ENCODE assay signal across 8 cellular contexts in the genomic region with DNA sequence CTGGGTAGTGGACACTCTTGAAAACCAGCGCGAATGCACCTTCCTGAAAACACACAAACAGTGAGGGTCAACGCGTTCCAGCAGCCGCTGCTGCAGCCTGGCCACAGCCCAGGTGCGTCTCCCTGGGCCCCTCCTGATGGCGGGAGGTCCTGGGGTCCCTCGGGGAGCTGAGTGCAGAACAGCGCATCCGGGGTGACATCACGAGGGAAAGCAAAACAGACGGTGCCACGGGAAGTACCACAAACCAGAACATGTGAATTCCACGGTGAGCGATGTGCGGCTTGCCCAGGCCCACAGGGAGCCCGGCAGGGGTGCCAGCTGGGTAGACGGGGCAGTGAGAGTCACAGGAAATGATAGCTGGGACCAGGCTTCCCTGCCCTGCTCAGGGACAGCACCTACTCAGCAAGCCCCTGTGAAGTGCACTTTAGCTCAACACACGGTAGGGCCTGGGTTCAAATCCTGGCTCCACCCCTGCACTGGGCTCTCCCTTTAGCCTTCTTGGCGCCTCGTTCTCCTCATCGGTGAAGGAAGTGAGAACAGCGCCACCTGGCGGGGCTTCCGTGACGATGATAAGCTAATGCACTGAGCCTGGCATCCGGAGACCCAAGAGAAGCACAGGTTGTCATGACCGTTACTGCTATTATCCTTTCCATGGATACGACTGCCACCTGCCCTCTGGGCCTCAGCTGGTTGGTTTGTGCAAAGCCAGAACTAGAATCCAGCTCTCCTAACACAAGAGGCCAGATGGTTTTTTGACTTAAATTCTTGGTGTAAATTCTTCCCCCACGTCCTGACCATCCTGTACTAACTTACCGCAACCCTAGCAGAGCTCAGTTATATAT. TPM values are rescaled to one million over a fixed set of nuclear protein-coding genes. Genes with fewer than 3 reads are reported as not detected.
DNase-seq lines count a peak whose midpoint lies in the region; ATAC-seq and TF ChIP-seq lines count a peak whose summit lies in the region.

No MANE protein-coding gene starts in this region.

- H3K27ac ChIP-seq in liver (ENCODE audit: low read depth in 1 of 2, low read length in 2 of 2), result no peak overlapping the region

- H3K9me3 ChIP-seq in liver (ENCODE audit: control insufficient read depth in 4 of 4, low read length in 3 of 4), result no peaks in the 10 kb centered on the region

- TF ChIP-seq RAD21 in liver (IDR thresholded peaks at IDR 0.05), result peak; percentile 72 to 83

- peak; percentile 32 to 48 for DNase-seq in NCI-H187 (lab: John Stamatoyannopoulos, UW)
- DNase-seq in NCI-H187 treated with DMSO at 0.1 percent for 48 hours (lab: John Stamatoyannopoulos, UW), result no peak
- peak; percentile 90 for DNase-seq in NCI-H345 (lab: John Stamatoyannopoulos, UW)
- DNase-seq in activated CD4-positive, alpha-beta T cell treated with anti-CD3 and anti-CD28 coated beads for 24 hours (ENCODE audit: low read depth in 2 of 2), result peak; percentile 76 to 87
- peak; percentile 84 for DNase-seq in cerebellar cortex (ENCODE audit: low spot score)
- DNase-seq in stimulated activated CD8-positive, alpha-beta memory T cell treated with anti-CD3 and anti-CD28 coated beads, Interleukin-12 subunit alpha, Interleukin-12 subunit beta, amount 100 ng/mL, for 1 hour (ENCODE audit: low read depth), result peak; percentile 75

- H3K36me3 ChIP-seq in liver (ENCODE audit: control insufficient read depth in 4 of 4, insufficient read depth in 3 of 4, low read depth in 1 of 4, low read length in 3 of 4), result no peaks in the 10 kb centered on the region

- no peak overlapping the region for H3K4me3 ChIP-seq in liver (ENCODE audit: low read depth in 1 of 3, low read length in 3 of 3)

- no peaks in the 10 kb centered on the region for H3K4me1 ChIP-seq in liver (ENCODE audit: control insufficient read depth in 4 of 4, insufficient read depth in 4 of 4, low read length in 3 of 4)

- no peaks in the 10 kb centered on the region for H3K27me3 ChIP-seq in liver (ENCODE audit: control insufficient read depth in 4 of 4, insufficient read depth in 4 of 4, low read length in 3 of 4)

- peak; percentile 75 for TF ChIP-seq CTCF in liver (IDR thresholded peaks at IDR 0.05; ENCODE audit: low read depth, low read length, missing input control)

- no peak overlapping the region for H3K9ac ChIP-seq in liver (ENCODE audit: low read depth in 1 of 2, low read length in 2 of 2)

- ATAC-seq in HG03066 (IDR thresholded peaks at IDR 0.05; ENCODE audit: low read depth, unreplicated experiment), result peak; percentile 85

- WGBS in liver, result 59% methylated on average over 31 of the region's 31 CpGs

TF ChIP-seq in liver, 16 proteins besides CTCF, POLR2A, EP300 and RAD21:
- TF ChIP-seq FOXA1 (IDR thresholded peaks at IDR 0.05), result no peak
- no peak for TF ChIP-seq EGR1 (IDR thresholded peaks at IDR 0.05; ENCODE audit: low read depth in 2 of 2)
- no peak for TF ChIP-seq YY1 (IDR thresholded peaks at IDR 0.05)
- no peak for TF ChIP-seq SP1 (IDR thresholded peaks at IDR 0.05)
- TF ChIP-seq GABPA (IDR thresholded peaks at IDR 0.05 in 1 of 2, conservative IDR thresholded peaks at IDR 0.05 in 1 of 2), result no peak
- no peak for TF ChIP-seq RXRA (IDR thresholded peaks at IDR 0.05)
- no peak for TF ChIP-seq JUND (IDR thresholded peaks at IDR 0.05)
- TF ChIP-seq, protein P1, sequence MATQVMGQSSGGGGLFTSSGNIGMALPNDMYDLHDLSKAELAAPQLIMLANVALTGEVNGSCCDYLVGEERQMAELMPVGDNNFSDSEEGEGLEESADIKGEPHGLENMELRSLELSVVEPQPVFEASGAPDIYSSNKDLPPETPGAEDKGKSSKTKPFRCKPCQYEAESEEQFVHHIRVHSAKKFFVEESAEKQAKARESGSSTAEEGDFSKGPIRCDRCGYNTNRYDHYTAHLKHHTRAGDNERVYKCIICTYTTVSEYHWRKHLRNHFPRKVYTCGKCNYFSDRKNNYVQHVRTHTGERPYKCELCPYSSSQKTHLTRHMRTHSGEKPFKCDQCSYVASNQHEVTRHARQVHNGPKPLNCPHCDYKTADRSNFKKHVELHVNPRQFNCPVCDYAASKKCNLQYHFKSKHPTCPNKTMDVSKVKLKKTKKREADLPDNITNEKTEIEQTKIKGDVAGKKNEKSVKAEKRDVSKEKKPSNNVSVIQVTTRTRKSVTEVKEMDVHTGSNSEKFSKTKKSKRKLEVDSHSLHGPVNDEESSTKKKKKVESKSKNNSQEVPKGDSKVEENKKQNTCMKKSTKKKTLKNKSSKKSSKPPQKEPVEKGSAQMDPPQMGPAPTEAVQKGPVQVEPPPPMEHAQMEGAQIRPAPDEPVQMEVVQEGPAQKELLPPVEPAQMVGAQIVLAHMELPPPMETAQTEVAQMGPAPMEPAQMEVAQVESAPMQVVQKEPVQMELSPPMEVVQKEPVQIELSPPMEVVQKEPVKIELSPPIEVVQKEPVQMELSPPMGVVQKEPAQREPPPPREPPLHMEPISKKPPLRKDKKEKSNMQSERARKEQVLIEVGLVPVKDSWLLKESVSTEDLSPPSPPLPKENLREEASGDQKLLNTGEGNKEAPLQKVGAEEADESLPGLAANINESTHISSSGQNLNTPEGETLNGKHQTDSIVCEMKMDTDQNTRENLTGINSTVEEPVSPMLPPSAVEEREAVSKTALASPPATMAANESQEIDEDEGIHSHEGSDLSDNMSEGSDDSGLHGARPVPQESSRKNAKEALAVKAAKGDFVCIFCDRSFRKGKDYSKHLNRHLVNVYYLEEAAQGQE (IDR thresholded peaks at IDR 0.05), result no peak
- no peak for TF ChIP-seq FOXA2 (IDR thresholded peaks at IDR 0.05)
- TF ChIP-seq, protein P2, sequence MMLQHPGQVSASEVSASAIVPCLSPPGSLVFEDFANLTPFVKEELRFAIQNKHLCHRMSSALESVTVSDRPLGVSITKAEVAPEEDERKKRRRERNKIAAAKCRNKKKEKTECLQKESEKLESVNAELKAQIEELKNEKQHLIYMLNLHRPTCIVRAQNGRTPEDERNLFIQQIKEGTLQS (IDR thresholded peaks at IDR 0.05), result no peak
- TF ChIP-seq HNF4G (IDR thresholded peaks at IDR 0.05), result no peak
- TF ChIP-seq HNF4A (conservative IDR thresholded peaks at IDR 0.05), result no peak
- TF ChIP-seq, protein P3, sequence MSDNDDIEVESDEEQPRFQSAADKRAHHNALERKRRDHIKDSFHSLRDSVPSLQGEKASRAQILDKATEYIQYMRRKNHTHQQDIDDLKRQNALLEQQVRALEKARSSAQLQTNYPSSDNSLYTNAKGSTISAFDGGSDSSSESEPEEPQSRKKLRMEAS (IDR thresholded peaks at IDR 0.05), result no peak

RNA-seq across cellular contexts. Expression of a gene that starts 24.6 kb away (rescaled TPM):
- 1 to 10 TPM in 1 of 2 donors, under 1 TPM in 1; 0.37 to 1.8 TPM for total RNA-seq in liver
- under 1 TPM; 0.32 to 0.71 TPM for polyA plus RNA-seq in liver

RNA-seq across cellular contexts. Expression of a gene that starts 36.6 kb away (rescaled TPM):
- 10 to 100 TPM; 16.8 to 22.7 TPM for total RNA-seq in liver
- 1 to 10 TPM; 3.8 to 8.7 TPM for polyA plus RNA-seq in liver
